ENCODE assay signal across 8 cellular contexts in the genomic region with DNA sequence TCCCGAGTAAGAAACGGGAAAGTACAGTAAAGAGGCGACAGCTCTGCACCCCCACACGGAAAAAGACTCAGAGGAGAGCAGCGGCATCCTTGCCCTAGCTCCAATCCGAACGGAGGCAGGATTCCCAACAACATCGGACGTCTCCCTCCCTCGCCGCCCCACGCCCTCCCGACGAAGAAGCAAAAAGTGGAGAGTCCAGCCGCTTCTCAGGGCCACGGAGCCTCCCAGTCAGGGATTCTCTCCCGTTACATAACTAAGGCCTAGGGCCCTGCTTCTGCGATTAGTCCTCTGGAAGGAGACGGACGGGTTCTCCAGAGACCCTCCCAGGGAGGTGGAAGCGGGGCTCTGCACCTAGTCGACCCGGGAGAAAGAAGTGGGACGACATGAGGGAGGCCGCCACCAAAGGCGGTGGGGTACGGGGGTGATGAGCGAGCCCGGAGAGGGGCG. TPM values are rescaled to one million over a fixed set of nuclear protein-coding genes. Genes with fewer than 3 reads are reported as not detected.
A peak's percentile ranks its signal among the peaks of the same experiment; 100 is the strongest.
DNase-seq lines count a peak whose midpoint lies in the region; ATAC-seq and TF ChIP-seq lines count a peak whose summit lies in the region.

No MANE protein-coding gene starts in this region.

- H4K20me1 ChIP-seq in Loucy (ENCODE audit: insufficient read depth, low read length, poor library complexity, severe bottlenecking): peaks cover 46% of the 10 kb centered on the region

- peak overlapping the region; percentile 84 for H3K27ac ChIP-seq in HEK293 (ENCODE audit: extremely low read depth, low read depth, low read length)
- H3K27ac ChIP-seq in gastroesophageal sphincter: peak overlapping the region; percentile 87 to 97 (median 94)
- H3K27ac ChIP-seq in neuronal stem cell (replicated peaks; ENCODE audit: low read length): peak overlapping the region; percentile 88

- H3K4me1 ChIP-seq in HEK293 (ENCODE audit: control insufficient read depth, insufficient read depth, low read length) (peaks cover 8% of the 10 kb centered on the region), Loucy (ENCODE audit: insufficient read depth, low read length, poor library complexity, severe bottlenecking) (peaks cover 26% of the 10 kb centered on the region), gastroesophageal sphincter (peaks cover 0 to 47% (median 24%) of the 10 kb centered on the region in 3 donors), neuronal stem cell (ENCODE audit: control insufficient read depth in 2 of 2, insufficient read depth in 1 of 2, low read depth in 1 of 2, low read length in 2 of 2) (peaks cover 0 to 4% of the 10 kb centered on the region in 2 donors)

- H3K23ac ChIP-seq in neuronal stem cell (ENCODE audit: low read depth, low read length, poor library complexity): no peak overlapping the region

- H3K9me2 ChIP-seq in Loucy (replicated peaks; ENCODE audit: low read depth, low read length): no peaks in the 10 kb centered on the region

- TF ChIP-seq CTCF in HEK293 (tag by site-specific recombination; IDR thresholded peaks at IDR 0.05) (no peak), Loucy (conservative IDR thresholded peaks at IDR 0.05; ENCODE audit: low read length) (no peak), gastroesophageal sphincter (IDR thresholded peaks at IDR 0.05) (no peak)

- H3K4ac ChIP-seq in neuronal stem cell (ENCODE audit: low read length): no peak overlapping the region

- H2BK12ac ChIP-seq in neuronal stem cell (ENCODE audit: low read length): no peak overlapping the region

- H2BK15ac ChIP-seq in neuronal stem cell (ENCODE audit: low read length): no peak overlapping the region

- peak overlapping the region; percentile 1 for H3K14ac ChIP-seq in neuronal stem cell (ENCODE audit: low read length)

- TF ChIP-seq POLR2A in gastroesophageal sphincter (IDR thresholded peaks at IDR 0.05): no peak

- no peak for TF ChIP-seq EP300 in gastroesophageal sphincter (IDR thresholded peaks at IDR 0.05)

- DNase-seq in Right ventricle myocardium inferior (ENCODE audit: missing footprints): no peak
- DNase-seq in cardiac septum (ENCODE audit: low spot score): no peak
- DNase-seq in activated gamma-delta T cell treated with anti-CD3 and anti-CD28 coated beads, Interleukin-2, amount 50 U/mL, for 16 hours (ENCODE audit: low read depth): peak; percentile 1
- peak; percentile 41 for DNase-seq in neuronal stem cell (ENCODE audit: low spot score)
- no peak for DNase-seq in D341Med (ENCODE audit: low spot score)

- H3K18ac ChIP-seq in neuronal stem cell (ENCODE audit: low read length): peak overlapping the region; percentile 76

- no peak overlapping the region for H2BK120ac ChIP-seq in neuronal stem cell (ENCODE audit: low read depth, low read length)

- H3F3A ChIP-seq in Loucy (ENCODE audit: low read depth): no peaks in the 10 kb centered on the region

- H3K27me3 ChIP-seq in Loucy (ENCODE audit: insufficient read depth, low read length, poor library complexity, severe bottlenecking): peaks cover 5% of the 10 kb centered on the region
- H3K27me3 ChIP-seq in gastroesophageal sphincter: no peaks in the 10 kb centered on the region
- peaks cover 0 to 2% (median 0%) of the 10 kb centered on the region in 3 experiments for H3K27me3 ChIP-seq in neuronal stem cell (ENCODE audit: control insufficient read depth in 3 of 3, insufficient read depth in 3 of 3, low read depth in 1 of 3, low read length in 3 of 3)

- intact Hi-C loops in Right ventricle myocardium inferior (cut with DNase I): no loop called here
- intact Hi-C loops in cardiac septum (cut with DNase I): no loop called here

- CTCF ChIA-PET in HEK293 (lab: Yijun Ruan, JAX): interaction anchor here (0.7 kb wide), 1 partner anchor 377 kb away, joined by 3 read pairs; no protein-coding TSS in a partner anchor

- H2BK5ac ChIP-seq in neuronal stem cell (ENCODE audit: low read length): peak overlapping the region; percentile 91

- H4K8ac ChIP-seq in neuronal stem cell (ENCODE audit: low read depth, low read length): no peak overlapping the region

- no peaks in the 10 kb centered on the region for H3K9me3 ChIP-seq in HEK293 (ENCODE audit: control insufficient read depth, insufficient read depth, low read depth, low read length)
- H3K9me3 ChIP-seq in Loucy (ENCODE audit: insufficient read depth, low read depth, low read length): no peaks in the 10 kb centered on the region
- no peaks in the 10 kb centered on the region for H3K9me3 ChIP-seq in gastroesophageal sphincter
- H3K9me3 ChIP-seq in neuronal stem cell (replicated peaks in 1 of 2; ENCODE audit: control insufficient read depth in 2 of 2, insufficient read depth in 1 of 2, low read depth in 1 of 2, low read length in 2 of 2): no peaks in the 10 kb centered on the region

- H3K4me2 ChIP-seq in Loucy (ENCODE audit: low read depth, low read length, poor library complexity, severe bottlenecking): peak overlapping the region; percentile 84
- H3K4me2 ChIP-seq in neuronal stem cell (ENCODE audit: insufficient read depth, low read length, poor library complexity, severe bottlenecking): peak overlapping the region; percentile 59

- H3K9ac ChIP-seq in Loucy (ENCODE audit: low read depth, low read length, poor library complexity, severe bottlenecking): peak overlapping the region; percentile 90
- H3K9ac ChIP-seq in neuronal stem cell (ENCODE audit: low read depth, low read length, poor library complexity): peak overlapping the region; percentile 97

- H3K79me1 ChIP-seq in neuronal stem cell (ENCODE audit: low read depth, low read length): peaks cover 2% of the 10 kb centered on the region

- H3K4me3 ChIP-seq in HEK293 (ENCODE audit: low read depth, low read length) (peak overlapping the region; percentile 90), Loucy (ENCODE audit: low read length, poor library complexity, severe bottlenecking) (peak overlapping the region; percentile 93), gastroesophageal sphincter (peak overlapping the region; percentile 96 to 99), neuronal stem cell (ENCODE audit: low read length in 2 of 2) (peak overlapping the region; percentile 91 to 94)

- H3K36me3 ChIP-seq in HEK293 (ENCODE audit: control insufficient read depth in 2 of 2, insufficient read depth in 1 of 2, low read length in 2 of 2) (peaks cover 0 to 7% of the 10 kb centered on the region in 2 experiments; a peak in 2 of 3 replicates), Loucy (ENCODE audit: insufficient read depth, low read length) (no peaks in the 10 kb centered on the region), gastroesophageal sphincter (no peaks in the 10 kb centered on the region), neuronal stem cell (replicated peaks in 1 of 2; ENCODE audit: control insufficient read depth in 2 of 2, insufficient read depth in 2 of 2, low read length in 2 of 2) (peaks cover 0 to 20% of the 10 kb centered on the region in 2 donors)

- ATAC-seq in Right ventricle myocardium inferior (peak; percentile 57), gastroesophageal sphincter (peak; percentile 66)

- no peak overlapping the region for H4K91ac ChIP-seq in neuronal stem cell (ENCODE audit: low read depth, low read length, poor library complexity)

- no peak overlapping the region for H2AK5ac ChIP-seq in neuronal stem cell (ENCODE audit: low read depth, low read length)

- H3K79me2 ChIP-seq in Loucy (ENCODE audit: insufficient read depth, low read length): peaks cover 58% of the 10 kb centered on the region

- WGBS in gastroesophageal sphincter (ENCODE audit: low coverage in 1 of 2), 2 donors: 0% methylated on average over 2 to 3 of the region's 30 CpGs
- no CpG with 5 or more reads among the region's 30 CpGs for WGBS in neuronal stem cell (ENCODE audit: extremely low coverage in 2 of 2, insufficient read length in 2 of 2, insufficient replicate concordance in 1 of 2), 2 donors

- POLR2A ChIA-PET in HEK293 (lab: Yijun Ruan, JAX): interaction anchor here (0.6 to 1.2 kb wide), 7 partner anchors 9 to 143 kb away, joined by 3 to 7 read pairs (median 4); a partner anchor contains a TSS

- H2AFZ ChIP-seq in Loucy (ENCODE audit: low read length) (peak overlapping the region; percentile 88; the same call in 1 of the 2 replicates), neuronal stem cell (ENCODE audit: low read length) (peak overlapping the region; percentile 97)

TF ChIP-seq in HEK293, 187 proteins besides CTCF, POLR2A, EP300 and RAD21 (continues in another document):
- TF ChIP-seq ZNF670 (tag by site-specific recombination; IDR thresholded peaks at IDR 0.05; ENCODE audit: low read depth) (no peak), KLF1 (tag by site-specific recombination; IDR thresholded peaks at IDR 0.05) (no peak)
- TF ChIP-seq, protein P1, sequence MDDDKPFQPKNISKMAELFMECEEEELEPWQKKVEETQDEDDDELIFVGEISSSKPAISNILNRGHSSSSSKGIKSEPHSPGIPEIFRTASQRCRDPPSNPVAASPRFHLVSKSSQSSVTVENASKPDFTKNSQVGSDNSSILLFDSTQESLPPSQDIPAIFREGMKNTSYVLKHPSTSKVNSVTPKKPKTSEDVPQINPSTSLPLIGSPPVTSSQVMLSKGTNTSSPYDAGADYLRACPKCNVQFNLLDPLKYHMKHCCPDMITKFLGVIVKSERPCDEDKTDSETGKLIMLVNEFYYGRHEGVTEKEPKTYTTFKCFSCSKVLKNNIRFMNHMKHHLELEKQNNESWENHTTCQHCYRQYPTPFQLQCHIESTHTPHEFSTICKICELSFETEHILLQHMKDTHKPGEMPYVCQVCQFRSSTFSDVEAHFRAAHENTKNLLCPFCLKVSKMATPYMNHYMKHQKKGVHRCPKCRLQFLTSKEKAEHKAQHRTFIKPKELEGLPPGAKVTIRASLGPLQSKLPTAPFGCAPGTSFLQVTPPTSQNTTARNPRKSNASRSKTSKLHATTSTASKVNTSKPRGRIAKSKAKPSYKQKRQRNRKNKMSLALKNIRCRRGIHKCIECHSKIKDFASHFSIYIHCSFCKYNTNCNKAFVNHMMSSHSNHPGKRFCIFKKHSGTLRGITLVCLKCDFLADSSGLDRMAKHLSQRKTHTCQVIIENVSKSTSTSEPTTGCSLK (tag by site-specific recombination; IDR thresholded peaks at IDR 0.05): no peak

RNA-seq across cellular contexts. Expression of a gene that starts 0.6 kb away (rescaled TPM):
- total RNA-seq in Right ventricle myocardium inferior: 68.5 TPM
- 59.5 TPM for total RNA-seq in cardiac septum
- total RNA-seq in gastroesophageal sphincter: 10 to 100 TPM; 54.9 to 94.9 (median 76.0) TPM
- polyA plus RNA-seq in neuronal stem cell (2013, experiment 1 of 2): 215 TPM
- polyA plus RNA-seq in neuronal stem cell (2013, experiment 2 of 2): 221 TPM

RNA-seq across cellular contexts. Expression of a gene that starts 27.8 kb away (rescaled TPM):
- total RNA-seq in Right ventricle myocardium inferior (22.8 TPM), cardiac septum (24.4 TPM), gastroesophageal sphincter (10 to 100 TPM; 19.4 to 61.0 (median 41.6) TPM)
- 103 TPM for polyA plus RNA-seq in neuronal stem cell (2013, experiment 1 of 2)
- 106 TPM for polyA plus RNA-seq in neuronal stem cell (2013, experiment 2 of 2)

Comparison
In these comparisons a context has a peak if more than half of its experiments do, and no peak if none do; other contexts are left out.
1. DNase-seq: peak in activated gamma-delta T cell treated with anti-CD3 and anti-CD28 coated beads, Interleukin-2, amount 50 U/mL, for 16 hours (single experiment) and neuronal stem cell (single experiment); none in Right ventricle myocardium inferior (single experiment), cardiac septum (single experiment) and D341Med (single experiment).
2. Peak in every context shown above with its lines, with median percentiles within 50 percentile points of each other: H3K27ac ChIP-seq and H3K4me3 ChIP-seq.